In the genomic region with DNA sequence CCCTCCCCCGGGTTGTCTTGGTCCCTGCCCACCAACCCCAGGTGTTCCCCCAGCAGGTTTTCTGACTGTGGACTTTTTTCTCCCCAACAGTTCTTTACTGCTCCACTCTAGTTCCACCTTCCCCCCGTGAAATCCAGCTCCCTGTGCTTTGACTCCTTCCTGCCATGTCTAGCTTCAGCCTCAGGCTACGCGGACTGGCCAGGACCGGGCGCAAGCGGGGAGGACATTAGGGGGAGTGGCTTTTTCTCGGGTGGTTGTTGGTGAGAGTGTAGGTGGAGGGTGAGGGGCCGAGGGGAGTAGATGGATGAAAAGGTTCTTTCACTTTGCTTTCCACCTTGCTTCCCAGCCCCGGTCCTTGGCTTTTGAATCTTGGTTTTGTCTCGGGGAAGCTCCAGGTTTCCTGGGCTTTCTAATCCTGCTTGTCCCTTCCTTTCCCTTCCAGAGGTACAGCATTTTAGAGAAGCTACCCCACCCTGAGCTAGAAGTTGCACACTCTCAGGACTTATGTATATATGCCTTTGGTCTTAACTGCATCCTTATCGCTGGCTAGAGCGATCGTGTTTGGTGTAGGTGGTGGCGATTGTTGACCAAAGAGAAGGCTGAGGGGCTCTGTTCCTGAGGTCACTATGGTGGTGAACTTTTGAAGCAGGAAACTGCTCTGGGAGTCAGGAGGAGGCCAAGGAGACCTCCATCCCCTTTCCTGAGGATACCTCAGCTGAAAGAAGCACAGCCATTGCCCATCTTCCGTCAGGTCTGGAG, we compare ENCODE assay signal across 8 cellular contexts. TPM values are rescaled to one million over a fixed set of nuclear protein-coding genes. Genes with fewer than 3 reads are reported as not detected.
DNase-seq lines count a peak whose midpoint lies in the region; ATAC-seq, FAIRE-seq and TF ChIP-seq lines count a peak whose summit lies in the region.

No MANE protein-coding gene starts in this region.

- FAIRE-seq in keratinocyte (lab: Jason Lieb, UNC) = peak; percentile 26

- peaks cover 8% of the 10 kb centered on the region for H3K27me3 ChIP-seq in keratinocyte (ENCODE audit: control insufficient read depth, extremely low read depth, insufficient read depth, low read length)

- peaks cover 3% of the 10 kb centered on the region for H3K36me3 Mint-ChIP-seq in activated naive CD4-positive, alpha-beta T cell treated with anti-CD3 and anti-CD28 coated beads for 36 hours (ENCODE audit: low read depth)
- peaks cover 13% of the 10 kb centered on the region for H3K36me3 Mint-ChIP-seq in brain
- H3K36me3 Mint-ChIP-seq in stimulated activated memory B cell treated with anti-CD40 and anti-IgM and Interleukin-4, amounts not matched to agents 10 μg/mL and 1 μg/mL and 100 μg/mL, for 72 hours = peaks cover 13% of the 10 kb centered on the region

- dilution Hi-C loops in keratinocyte (cut with MboI; ENCODE audit: extremely low pct_ligation_motif_present, low sequenced_read_pairs) = loop anchor here (25.0 kb wide), 1 partner anchor 146 kb away; the partner anchor contains the start of genes AGAP2 and TSPAN31

- H3K9me3 Mint-ChIP-seq in activated naive CD4-positive, alpha-beta T cell treated with anti-CD3 and anti-CD28 coated beads for 36 hours = no peaks in the 10 kb centered on the region
- H3K9me3 Mint-ChIP-seq in brain = no peaks in the 10 kb centered on the region
- no peaks in the 10 kb centered on the region for H3K9me3 Mint-ChIP-seq in stimulated activated memory B cell treated with anti-CD40 and anti-IgM and Interleukin-4, amounts not matched to agents 10 μg/mL and 1 μg/mL and 100 μg/mL, for 72 hours

- H3K9ac ChIP-seq in keratinocyte (ENCODE audit: control insufficient read depth, extremely low read depth, insufficient read depth, low read length) = peak overlapping the region; percentile 92

- CTCF ChIA-PET in activated naive CD4-positive, alpha-beta T cell treated with anti-CD3 and anti-CD28 coated beads for 36 hours (lab: Charles Lee) = interaction anchor here (0.6 to 3.7 kb wide), 8 partner anchors 9 to 168 kb away, joined by 3 to 60 read pairs (median 4); partner anchors contain the start of gene B4GALNT1

- intact Hi-C loops in activated naive CD4-positive, alpha-beta T cell treated with anti-CD3 and anti-CD28 coated beads for 36 hours (cut with micrococcal nuclease) = loop anchor here (1.0 to 5.0 kb wide), 8 partner anchors 8 to 246 kb away; partner anchors contain the start of genes ARHGEF25, DCTN2, DTX3 and MBD6

- no peaks in the 10 kb centered on the region for H3K27me3 Mint-ChIP-seq in activated naive CD4-positive, alpha-beta T cell treated with anti-CD3 and anti-CD28 coated beads for 36 hours (ENCODE audit: low read depth)
- H3K27me3 Mint-ChIP-seq in brain = peaks cover 4% of the 10 kb centered on the region
- no peaks in the 10 kb centered on the region for H3K27me3 Mint-ChIP-seq in stimulated activated memory B cell treated with anti-CD40 and anti-IgM and Interleukin-4, amounts not matched to agents 10 μg/mL and 1 μg/mL and 100 μg/mL, for 72 hours

- H3K27ac ChIP-seq in KOPT-K1 (ENCODE audit: low read depth, low read length, poor library complexity, severe bottlenecking) (peak overlapping the region; percentile 37), keratinocyte (ENCODE audit: control insufficient read depth, insufficient read depth, low read length) (peak overlapping the region; percentile 83)

- no peaks in the 10 kb centered on the region for H4K20me1 ChIP-seq in keratinocyte (ENCODE audit: control insufficient read depth, extremely low read depth, insufficient read depth, low read length)

- H3K27ac Mint-ChIP-seq in activated naive CD4-positive, alpha-beta T cell treated with anti-CD3 and anti-CD28 coated beads for 36 hours = peak overlapping the region; percentile 28
- H3K27ac Mint-ChIP-seq in brain = peak overlapping the region; percentile 19 to 93 (median 86)
- peak overlapping the region; percentile 81 for H3K27ac Mint-ChIP-seq in stimulated activated memory B cell treated with anti-CD40 and anti-IgM and Interleukin-4, amounts not matched to agents 10 μg/mL and 1 μg/mL and 100 μg/mL, for 72 hours

- peak overlapping the region; percentile 93 for H2AFZ ChIP-seq in keratinocyte (ENCODE audit: control insufficient read depth, low read length)

- peak overlapping the region; percentile 82 for H3K4me3 Mint-ChIP-seq in activated naive CD4-positive, alpha-beta T cell treated with anti-CD3 and anti-CD28 coated beads for 36 hours
- H3K4me3 Mint-ChIP-seq in brain = peak overlapping the region; percentile 89 to 96 (median 93)
- H3K4me3 Mint-ChIP-seq in stimulated activated memory B cell treated with anti-CD40 and anti-IgM and Interleukin-4, amounts not matched to agents 10 μg/mL and 1 μg/mL and 100 μg/mL, for 72 hours = peak overlapping the region; percentile 90

- H3K4me1 ChIP-seq in keratinocyte (ENCODE audit: control insufficient read depth, extremely low read depth, insufficient read depth, low read length) = peaks cover 22% of the 10 kb centered on the region

- no peak for DNase-seq in activated naive CD4-positive, alpha-beta T cell treated with anti-CD3 and anti-CD28 coated beads for 36 hours
- DNase-seq in activated naive CD4-positive, alpha-beta T cell treated with Interleukin-2 at 50 U/mL for 16 hours = no peak
- DNase-seq in keratinocyte (ENCODE audit: low read depth, low spot score) = no peak
- no peak for DNase-seq in NCI-H1105 (lab: John Stamatoyannopoulos, UW)
- DNase-seq in NCI-H1048 (lab: John Stamatoyannopoulos, UW) = no peak

- TF ChIP-seq CTCF in brain (conservative IDR thresholded peaks at IDR 0.05) (no peak), keratinocyte (optimal IDR thresholded peaks at IDR 0.05 in 1 of 3, IDR thresholded peaks at IDR 0.05 in 1 of 3, conservative IDR thresholded peaks at IDR 0.05 in 1 of 3; ENCODE audit: extremely low read depth in 1 of 3, insufficient read depth in 2 of 3, low read length in 3 of 3) (no peak)

- no peak for ATAC-seq in stimulated activated memory B cell treated with anti-CD40 and anti-IgM and Interleukin-4, amounts not matched to agents 10 μg/mL and 1 μg/mL and 100 μg/mL, for 72 hours

- peaks cover 21% of the 10 kb centered on the region for H3K4me1 Mint-ChIP-seq in activated naive CD4-positive, alpha-beta T cell treated with anti-CD3 and anti-CD28 coated beads for 36 hours (ENCODE audit: low read depth)
- H3K4me1 Mint-ChIP-seq in brain = peaks cover 27% of the 10 kb centered on the region
- H3K4me1 Mint-ChIP-seq in stimulated activated memory B cell treated with anti-CD40 and anti-IgM and Interleukin-4, amounts not matched to agents 10 μg/mL and 1 μg/mL and 100 μg/mL, for 72 hours = peaks cover 24% of the 10 kb centered on the region

- H3K9me1 ChIP-seq in keratinocyte (ENCODE audit: control insufficient read depth, extremely low read depth, insufficient read depth, low read length) = peaks cover 6% of the 10 kb centered on the region

- H3K9me3 ChIP-seq in KOPT-K1 (ENCODE audit: insufficient read depth, low read length, poor library complexity, severe bottlenecking) (no peaks in the 10 kb centered on the region), keratinocyte (ENCODE audit: control insufficient read depth, low read depth, low read length) (no peaks in the 10 kb centered on the region)

- H3K4me2 ChIP-seq in keratinocyte (ENCODE audit: control insufficient read depth, extremely low read depth, insufficient read depth, low read depth, low read length) = peak overlapping the region; percentile 100

- H3K79me2 ChIP-seq in keratinocyte (ENCODE audit: control insufficient read depth, insufficient read depth, low read length) = peaks cover 22% of the 10 kb centered on the region

- peaks cover 24% of the 10 kb centered on the region for H3K36me3 ChIP-seq in KOPT-K1 (ENCODE audit: insufficient read depth, low read length)
- peaks cover 11 to 14% of the 10 kb centered on the region in 2 experiments for H3K36me3 ChIP-seq in keratinocyte (ENCODE audit: control insufficient read depth in 2 of 2, extremely low read depth in 1 of 2, insufficient read depth in 2 of 2, low read length in 2 of 2)

- H3K4me3 ChIP-seq in keratinocyte (ENCODE audit: control insufficient read depth in 2 of 3, extremely low read depth in 1 of 3, insufficient read depth in 2 of 3, low read depth in 1 of 3, low read length in 3 of 3) = peak overlapping the region; percentile 86 to 87 (median 86)

RNA-seq across cellular contexts. Expression of gene PIP4K2C, which starts 0.8 kb away (rescaled TPM):
- total RNA-seq in activated naive CD4-positive, alpha-beta T cell treated with anti-CD3 and anti-CD28 coated beads for 36 hours = 10 to 100 TPM; 11.8 to 12.7 TPM
- polyA plus RNA-seq in brain (ENCODE audit: insufficient read depth, low read depth, low replicate concordance) = 43.7 TPM
- polyA plus RNA-seq in keratinocyte = 73.5 to 109 TPM (median 93.6 TPM) in 3 replicates
- polyA plus RNA-seq in keratinocyte (2011; ENCODE audit: low read depth) = 39.9 TPM
- 87.3 and 124 TPM in 2 replicates for polyA plus RNA-seq in keratinocyte (2011; cell fraction: cytosol; rRNA removed)
- polyA plus RNA-seq in keratinocyte (2011; cell fraction: nucleus; rRNA removed) = 152 and 164 TPM in 2 replicates
- polyA plus RNA-seq in keratinocyte (2012; ENCODE audit: low replicate concordance) = 42.0 and 62.1 TPM in 2 replicates
- 72.3 to 76.9 TPM (median 76.1 TPM) in 3 replicates for polyA minus RNA-seq in keratinocyte
- 71.0 TPM for polyA minus RNA-seq in keratinocyte (2011; cell fraction: cytosol; rRNA and poly(A)+ RNA removed)
- 62.4 and 98.2 TPM in 2 replicates for polyA minus RNA-seq in keratinocyte (2011; cell fraction: nucleus; rRNA and poly(A)+ RNA removed)

RNA-seq across cellular contexts. Expression of gene DTX3, which starts 12.9 kb away (rescaled TPM):
- total RNA-seq in activated naive CD4-positive, alpha-beta T cell treated with anti-CD3 and anti-CD28 coated beads for 36 hours = 10 to 100 TPM; 15.8 to 16.2 TPM
- polyA plus RNA-seq in brain (ENCODE audit: insufficient read depth, low read depth, low replicate concordance) (100 TPM), keratinocyte (2.6 to 5.4 TPM (median 3.5 TPM) in 3 replicates)
- polyA plus RNA-seq in keratinocyte (2011; ENCODE audit: low read depth) = 0.60 TPM
- 1.9 and 3.1 TPM in 2 replicates for polyA plus RNA-seq in keratinocyte (2011; cell fraction: cytosol; rRNA removed)
- 17.6 and 24.6 TPM in 2 replicates for polyA plus RNA-seq in keratinocyte (2011; cell fraction: nucleus; rRNA removed)
- 2.2 and 2.9 TPM in 2 replicates for polyA plus RNA-seq in keratinocyte (2012; ENCODE audit: low replicate concordance)
- 1.5 to 5.0 TPM (median 2.4 TPM) in 3 replicates for polyA minus RNA-seq in keratinocyte
- 4.2 TPM for polyA minus RNA-seq in keratinocyte (2011; cell fraction: cytosol; rRNA and poly(A)+ RNA removed)
- 1.9 and 3.4 TPM in 2 replicates for polyA minus RNA-seq in keratinocyte (2011; cell fraction: nucleus; rRNA and poly(A)+ RNA removed)

RNA-seq across cellular contexts. Expression of gene ARHGEF25, which starts 19.5 kb away (rescaled TPM):
- total RNA-seq in activated naive CD4-positive, alpha-beta T cell treated with anti-CD3 and anti-CD28 coated beads for 36 hours = 1 to 10 TPM; 1.4 to 1.5 TPM
- 47.2 TPM for polyA plus RNA-seq in brain (ENCODE audit: insufficient read depth, low read depth, low replicate concordance)
- 0.12 to 0.26 TPM (median 0.26 TPM) in 3 replicates for polyA plus RNA-seq in keratinocyte
- polyA plus RNA-seq in keratinocyte (2011; ENCODE audit: low read depth) = not detected
- 0.05 and 0.10 TPM in 2 replicates for polyA plus RNA-seq in keratinocyte (2011; cell fraction: cytosol; rRNA removed)
- polyA plus RNA-seq in keratinocyte (2011; cell fraction: nucleus; rRNA removed) = 0.32 and 2.8 TPM in 2 replicates
- 0.21 and 0.60 TPM in 2 replicates for polyA plus RNA-seq in keratinocyte (2012; ENCODE audit: low replicate concordance)
- polyA minus RNA-seq in keratinocyte = not detected in 3 replicates
- polyA minus RNA-seq in keratinocyte (2011; cell fraction: cytosol; rRNA and poly(A)+ RNA removed) = not detected
- polyA minus RNA-seq in keratinocyte (2011; cell fraction: nucleus; rRNA and poly(A)+ RNA removed) = not detected in 2 replicates

RNA-seq across cellular contexts. Expression of gene B4GALNT1, which starts 41.3 kb away (rescaled TPM):
- total RNA-seq in activated naive CD4-positive, alpha-beta T cell treated with anti-CD3 and anti-CD28 coated beads for 36 hours = 1 to 10 TPM; 1.4 to 1.8 TPM
- 42.2 TPM for polyA plus RNA-seq in brain (ENCODE audit: insufficient read depth, low read depth, low replicate concordance)
- 0.08 to 0.37 TPM (median 0.08 TPM) in 3 replicates for polyA plus RNA-seq in keratinocyte
- not detected for polyA plus RNA-seq in keratinocyte (2011; ENCODE audit: low read depth)
- 0.13 TPM in 2 replicates for polyA plus RNA-seq in keratinocyte (2011; cell fraction: cytosol; rRNA removed)
- polyA plus RNA-seq in keratinocyte (2011; cell fraction: nucleus; rRNA removed) = 0.25 and 0.55 TPM in 2 replicates
- 0.28 TPM in 1 of 2 replicates, not detected in the other for polyA plus RNA-seq in keratinocyte (2012; ENCODE audit: low replicate concordance)
- 0.29 to 1.7 TPM (median 1.0 TPM) in 3 replicates for polyA minus RNA-seq in keratinocyte
- not detected for polyA minus RNA-seq in keratinocyte (2011; cell fraction: cytosol; rRNA and poly(A)+ RNA removed)
- not detected in 2 replicates for polyA minus RNA-seq in keratinocyte (2011; cell fraction: nucleus; rRNA and poly(A)+ RNA removed)

RNA-seq across cellular contexts. Expression of gene KIF5A, which starts 41.9 kb away (rescaled TPM):
- under 1 TPM; 0.60 to 0.86 TPM for total RNA-seq in activated naive CD4-positive, alpha-beta T cell treated with anti-CD3 and anti-CD28 coated beads for 36 hours
- polyA plus RNA-seq in brain (ENCODE audit: insufficient read depth, low read depth, low replicate concordance) (127 TPM), keratinocyte (0.01 to 0.10 TPM (median 0.05 TPM) in 3 replicates)
- polyA plus RNA-seq in keratinocyte (2011; ENCODE audit: low read depth) = 0.41 TPM
- polyA plus RNA-seq in keratinocyte (2011; cell fraction: cytosol; rRNA removed) = 0.01 TPM in 1 of 2 replicates, not detected in the other
- 0.47 and 0.52 TPM in 2 replicates for polyA plus RNA-seq in keratinocyte (2011; cell fraction: nucleus; rRNA removed)
- polyA plus RNA-seq in keratinocyte (2012; ENCODE audit: low replicate concordance) = 0.02 and 0.18 TPM in 2 replicates
- polyA minus RNA-seq in keratinocyte = 0.07 TPM in 2 of 3 replicates, not detected in the other
- not detected for polyA minus RNA-seq in keratinocyte (2011; cell fraction: cytosol; rRNA and poly(A)+ RNA removed)
- polyA minus RNA-seq in keratinocyte (2011; cell fraction: nucleus; rRNA and poly(A)+ RNA removed) = 0.08 and 0.11 TPM in 2 replicates

Comparison
In these comparisons a context has a peak if more than half of its experiments do, and no peak if none do; other contexts are left out.
1. H3K27ac Mint-ChIP-seq: peak in every context shown above with its lines; median percentile 86 in brain; 81 in stimulated activated memory B cell treated with anti-CD40 and anti-IgM and Interleukin-4, amounts not matched to agents 10 μg/mL and 1 μg/mL and 100 μg/mL, for 72 hours; 28 in activated naive CD4-positive, alpha-beta T cell treated with anti-CD3 and anti-CD28 coated beads for 36 hours.
2. RNA of gene ARHGEF25, which starts 19.5 kb away (polyA plus RNA-seq): 47.2 TPM in brain (single experiment); 0.05 to 2.8 TPM in keratinocyte; every median in the first group is over 10 times any median in the second.
3. Peak in every context shown above with its lines, with median percentiles within 50 percentile points of each other: H3K4me3 Mint-ChIP-seq.